ENCODE assay signal across 8 cellular contexts in genomic region chr12:2248901-2249381, GRCh38.
A peak's percentile ranks its signal among the peaks of the same experiment; 100 is the strongest.
DNase-seq lines count a peak whose midpoint lies in the region; ATAC-seq and TF ChIP-seq lines count a peak whose summit lies in the region.

No MANE protein-coding gene starts in this region.

- no peaks in the 10 kb centered on the region for H3K36me3 Mint-ChIP-seq in chondrocyte (ENCODE audit: low read depth)

- H3K4me1 ChIP-seq in PC-9 (replicated peaks; ENCODE audit: insufficient read depth): no peaks in the 10 kb centered on the region

- H3K9me3 Mint-ChIP-seq in chondrocyte (ENCODE audit: low read depth): no peaks in the 10 kb centered on the region

- H2AFZ ChIP-seq in PC-9: no peak overlapping the region

- intact Hi-C loops in PC-9 (cut with micrococcal nuclease; ENCODE audit: unreplicated experiment): no loop called here

- no TSS peak for BruUV-seq in PC-9 (replicated peaks; lab: Mats Ljungman, UMichigan)

- POLR2A ChIA-PET in PC-9 (lab: Charles Lee; ENCODE audit: unreplicated experiment): no interaction called here

- no peaks in the 10 kb centered on the region for H3K27me3 Mint-ChIP-seq in chondrocyte (ENCODE audit: low read depth)

- H3K27me3 ChIP-seq in PC-9 (ENCODE audit: insufficient read depth, low read depth): peaks cover 98% of the 10 kb centered on the region

- peak overlapping the region; percentile 5 for H3K27ac Mint-ChIP-seq in chondrocyte (ENCODE audit: unreplicated experiment)

- no peak overlapping the region for H3K4me3 Mint-ChIP-seq in chondrocyte (ENCODE audit: unreplicated experiment)

- H3K9me2 ChIP-seq in PC-9 (ENCODE audit: insufficient read depth): no peaks in the 10 kb centered on the region

- ATAC-seq in GM19463 (IDR thresholded peaks at IDR 0.05; ENCODE audit: unreplicated experiment) (peak; percentile 95), HG03571 (IDR thresholded peaks at IDR 0.05; ENCODE audit: unreplicated experiment) (peak; percentile 70)

- no peak overlapping the region for H3K27ac ChIP-seq in PC-9

- CTCF ChIA-PET in PC-9 (lab: Charles Lee): no interaction called here

- DNase-seq in DMS153 treated with DMSO at 0.1 percent for 48 hours (lab: John Stamatoyannopoulos, UW; ENCODE audit: unreplicated experiment) (peak; percentile 57), chondrocyte (ENCODE audit: low spot score) (no peak), PC-9 (no peak), iPS-NIHi7 (ENCODE audit: extremely low spot score) (no peak), LoVo (ENCODE audit: low spot score) (no peak), RKO (ENCODE audit: low spot score) (no peak)

- H3K4me3 ChIP-seq in PC-9: no peak overlapping the region

- no peaks in the 10 kb centered on the region for H3K79me2 ChIP-seq in PC-9 (ENCODE audit: low read depth)

- no peaks in the 10 kb centered on the region for H3F3A ChIP-seq in PC-9 (ENCODE audit: insufficient read depth, low read depth)

- no peak overlapping the region for H3K4me2 ChIP-seq in PC-9

- no peaks in the 10 kb centered on the region for H4K20me1 ChIP-seq in PC-9 (ENCODE audit: insufficient read depth)

- no peaks in the 10 kb centered on the region for H3K9me3 ChIP-seq in PC-9 (ENCODE audit: insufficient read depth, low read depth)

- no peaks in the 10 kb centered on the region for H3K36me3 ChIP-seq in PC-9 (ENCODE audit: low read depth)

- peaks cover 65% of the 10 kb centered on the region for H3K4me1 Mint-ChIP-seq in chondrocyte (ENCODE audit: low read depth)

- TF ChIP-seq CTCF in chondrocyte (IDR thresholded peaks at IDR 0.05): no peak
- TF ChIP-seq CTCF in PC-9 (conservative IDR thresholded peaks at IDR 0.05): no peak
